In the genomic region with DNA sequence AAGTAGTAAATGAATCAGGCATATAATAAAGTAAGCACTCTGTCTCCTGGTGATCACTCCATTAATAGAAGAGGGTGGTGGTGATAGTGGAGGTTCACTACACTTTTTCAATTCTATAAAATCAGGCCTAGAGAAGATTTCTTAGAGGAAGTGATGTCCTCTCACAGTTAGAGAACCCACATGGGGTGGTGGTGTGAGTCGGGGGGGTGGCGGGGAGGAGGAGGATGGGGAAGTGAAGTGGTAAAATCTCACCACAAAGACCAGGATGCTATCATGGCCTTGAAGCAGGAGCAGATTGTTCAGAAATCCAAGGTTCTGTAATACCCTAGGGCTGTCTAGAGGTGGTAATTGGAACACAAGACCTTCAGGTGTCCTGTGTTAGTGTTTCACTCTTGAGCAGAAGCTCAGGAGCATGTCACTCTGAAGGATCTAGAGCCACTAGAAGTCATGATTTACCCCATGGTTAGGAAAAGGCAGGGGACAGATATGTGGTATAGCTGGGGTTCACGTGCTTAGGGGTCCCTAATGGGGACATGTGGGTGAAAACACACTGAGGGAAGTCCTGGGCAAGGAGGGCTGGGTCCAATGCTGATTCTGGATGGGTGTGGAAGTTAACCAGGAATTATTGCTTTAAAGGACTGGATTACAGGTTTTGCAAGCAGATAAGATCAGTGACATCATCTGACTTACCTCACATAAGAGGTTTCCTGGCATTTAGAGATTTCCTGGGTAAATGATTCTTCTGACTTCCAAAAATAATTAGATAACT, we compare ENCODE assay signal across 9 cellular contexts. TPM values are rescaled to one million over a fixed set of nuclear protein-coding genes. Genes with fewer than 3 reads are reported as not detected.
DNase-seq lines count a peak whose midpoint lies in the region; ATAC-seq and TF ChIP-seq lines count a peak whose summit lies in the region.
"Had no signal": no experiment of that assay in that cellular context is flagged by ENCODE, and none has a peak within 500 bp of the region (broad histone marks: within the 10 kb centered on the region; RNA-seq: fewer than 3 reads in every experiment).

No MANE protein-coding gene starts in this region.

- TF ChIP-seq EP300 in stomach (IDR thresholded peaks at IDR 0.05): no peak

- TF ChIP-seq CTCF in GM06990 (IDR thresholded peaks at IDR 0.05; ENCODE audit: insufficient read depth, low read length, poor library complexity, severe bottlenecking) (no peak), stomach (IDR thresholded peaks at IDR 0.05) (no peak), foreskin fibroblast (IDR thresholded peaks at IDR 0.05; ENCODE audit: low read depth, low read length) (no peak)

- DNase-seq in GM06990 (ENCODE audit: extremely low read depth, insufficient read length) (peak; percentile 34), left lobe of liver (ENCODE audit: low spot score) (no peak), stomach (peak; percentile 34), GM19238 (ENCODE audit: insufficient read length, low spot score) (no peak), foreskin fibroblast (no peak)
- peak; percentile 53 for DNase-seq in Jurkat, Clone E6-1 (ENCODE audit: low read depth, low spot score)
- DNase-seq in activated T-cell treated with anti-CD3 and anti-CD28 coated beads, Interleukin-2, amount 50 U/mL, for 72 hours: peak; percentile 18 to 33

- peak; percentile 55 to 61 for ATAC-seq in activated T-cell treated with anti-CD3 and anti-CD28 coated beads, Interleukin-2, amount 50 U/mL, for 72 hours (replicated peaks in 1 of 2)
- ATAC-seq in left lobe of liver (peak; percentile 25), HG03039 (IDR thresholded peaks at IDR 0.05; ENCODE audit: unreplicated experiment) (no peak)

- peaks cover 49% of the 10 kb centered on the region for H3K4me1 Mint-ChIP-seq in activated T-cell treated with anti-CD3 and anti-CD28 coated beads, Interleukin-2, amount 50 U/mL, for 72 hours (ENCODE audit: low read depth)
- H3K4me1 Mint-ChIP-seq: brain had no signal

- no peak overlapping the region for H3K4me3 ChIP-seq in GM06990 (replicated peaks; ENCODE audit: low read depth, low read length)
- no peak overlapping the region for H3K4me3 ChIP-seq in Jurkat, Clone E6-1 (ENCODE audit: low read length)
- H3K4me3 ChIP-seq in stomach: no peak overlapping the region
- no peak overlapping the region for H3K4me3 ChIP-seq in foreskin fibroblast (ENCODE audit: low read depth in 1 of 2, low read length in 2 of 2)

- H3K36me3 ChIP-seq in GM06990 (ENCODE audit: control insufficient read depth, insufficient read depth, low read length) (no peaks in the 10 kb centered on the region), stomach (peaks cover 0 to 11% (median 2%) of the 10 kb centered on the region in 4 donors)

- peaks cover 0 to 23% (median 7%) of the 10 kb centered on the region in 4 donors for H3K4me1 ChIP-seq in stomach

- 60 to 87% (median 79%) methylated on average over 3 of the region's 3 CpGs for WGBS in stomach, 5 donors

- peak overlapping the region; percentile 99 for H3K27ac Mint-ChIP-seq in activated T-cell treated with anti-CD3 and anti-CD28 coated beads, Interleukin-2, amount 50 U/mL, for 72 hours

- H3K27me3 ChIP-seq in GM06990 (replicated peaks; ENCODE audit: control insufficient read depth, insufficient read depth, low read length) (no peaks in the 10 kb centered on the region), stomach (no peaks in the 10 kb centered on the region)

- H3K9me3 ChIP-seq in stomach: no peaks in the 10 kb centered on the region

- H3K36me3 Mint-ChIP-seq in activated T-cell treated with anti-CD3 and anti-CD28 coated beads, Interleukin-2, amount 50 U/mL, for 72 hours (ENCODE audit: insufficient read depth in 2 of 2): peaks cover 11 to 35% of the 10 kb centered on the region in 2 donors
- H3K36me3 Mint-ChIP-seq: brain had no signal

- no peaks in the 10 kb centered on the region for H3K27me3 Mint-ChIP-seq in activated T-cell treated with anti-CD3 and anti-CD28 coated beads, Interleukin-2, amount 50 U/mL, for 72 hours (ENCODE audit: low read depth)
- H3K27me3 Mint-ChIP-seq: brain had no signal

- intact Hi-C loops in stomach (cut with DNase I; ENCODE audit: low total_unique reads): no loop called here

- H3K9me3 Mint-ChIP-seq in activated T-cell treated with anti-CD3 and anti-CD28 coated beads, Interleukin-2, amount 50 U/mL, for 72 hours: no peaks in the 10 kb centered on the region
- H3K9me3 Mint-ChIP-seq: brain had no signal

- peak overlapping the region; percentile 51 to 86 for H3K4me3 Mint-ChIP-seq in activated T-cell treated with anti-CD3 and anti-CD28 coated beads, Interleukin-2, amount 50 U/mL, for 72 hours
- H3K4me3 Mint-ChIP-seq: brain had no signal

- no peak for TF ChIP-seq POLR2A in stomach (IDR thresholded peaks at IDR 0.05)

- H3K27ac ChIP-seq in stomach: peak overlapping the region in 3 of 5 donors; percentile 7 to 63 (median 45)

RNA-seq across cellular contexts. Expression of gene RNF125, which starts 31.0 kb away (rescaled TPM):
- polyA plus RNA-seq in Jurkat, Clone E6-1 (2012; ENCODE audit: insufficient read depth, insufficient read length): 1.1 TPM
- 10 to 100 TPM; 40.5 to 43.3 TPM for total RNA-seq in activated T-cell treated with anti-CD3 and anti-CD28 coated beads, Interleukin-2, amount 50 U/mL, for 72 hours
- total RNA-seq in left lobe of liver (9.0 TPM), stomach (10 to 100 TPM in 2 of 5 donors, 1 to 10 TPM in 2, not detected in 1; 3.0 to 50.2 (median 11.2) TPM)
- polyA plus RNA-seq in stomach: 1 to 10 TPM; 1.1 to 1.4 (median 1.2) TPM

RNA-seq across cellular contexts. Expression of gene RNF138, which starts 42.1 kb away (rescaled TPM):
- 77.2 TPM for polyA plus RNA-seq in Jurkat, Clone E6-1 (2012; ENCODE audit: insufficient read depth, insufficient read length)
- total RNA-seq in activated T-cell treated with anti-CD3 and anti-CD28 coated beads, Interleukin-2, amount 50 U/mL, for 72 hours: 10 to 100 TPM; 74.7 to 79.9 TPM
- total RNA-seq in left lobe of liver (12.0 TPM), stomach (10 to 100 TPM in 4 of 5 donors, not detected in 1; 11.2 to 42.2 (median 22.1) TPM)
- polyA plus RNA-seq in stomach: 10 to 100 TPM in 2 of 3 donors, 1 to 10 TPM in 1; 8.5 to 16.0 (median 12.4) TPM

Comparison
In these comparisons a context has a peak if more than half of its experiments do, and no peak if none do; other contexts are left out.
1. DNase-seq: peak in GM06990 (single experiment), Jurkat, Clone E6-1 (single experiment), activated T-cell treated with anti-CD3 and anti-CD28 coated beads, Interleukin-2, amount 50 U/mL, for 72 hours (2 of 2) and stomach (single experiment); none in left lobe of liver (single experiment), GM19238 (single experiment) and foreskin fibroblast (0 of 2).